In genomic region chr2:51291762-51292370, GRCh38 we compare ENCODE assay signal across 1 cellular context.
TF ChIP-seq lines count a peak whose summit lies in the region.

No MANE protein-coding gene starts in this region.

TF ChIP-seq in WTC11, 78 proteins besides CTCF, POLR2A, EP300 and RAD21 (continued from another document):
- no peak for TF ChIP-seq ATF6 (CRISPR knock-in tag; IDR thresholded peaks at IDR 0.05)
- TF ChIP-seq CDX4 (CRISPR knock-in tag; IDR thresholded peaks at IDR 0.05; ENCODE audit: borderline replicate concordance) = no peak
- TF ChIP-seq HMGA2 (CRISPR knock-in tag; IDR thresholded peaks at IDR 0.05) = no peak
